ENCODE assay signal across 9 cellular contexts in the genomic region with DNA sequence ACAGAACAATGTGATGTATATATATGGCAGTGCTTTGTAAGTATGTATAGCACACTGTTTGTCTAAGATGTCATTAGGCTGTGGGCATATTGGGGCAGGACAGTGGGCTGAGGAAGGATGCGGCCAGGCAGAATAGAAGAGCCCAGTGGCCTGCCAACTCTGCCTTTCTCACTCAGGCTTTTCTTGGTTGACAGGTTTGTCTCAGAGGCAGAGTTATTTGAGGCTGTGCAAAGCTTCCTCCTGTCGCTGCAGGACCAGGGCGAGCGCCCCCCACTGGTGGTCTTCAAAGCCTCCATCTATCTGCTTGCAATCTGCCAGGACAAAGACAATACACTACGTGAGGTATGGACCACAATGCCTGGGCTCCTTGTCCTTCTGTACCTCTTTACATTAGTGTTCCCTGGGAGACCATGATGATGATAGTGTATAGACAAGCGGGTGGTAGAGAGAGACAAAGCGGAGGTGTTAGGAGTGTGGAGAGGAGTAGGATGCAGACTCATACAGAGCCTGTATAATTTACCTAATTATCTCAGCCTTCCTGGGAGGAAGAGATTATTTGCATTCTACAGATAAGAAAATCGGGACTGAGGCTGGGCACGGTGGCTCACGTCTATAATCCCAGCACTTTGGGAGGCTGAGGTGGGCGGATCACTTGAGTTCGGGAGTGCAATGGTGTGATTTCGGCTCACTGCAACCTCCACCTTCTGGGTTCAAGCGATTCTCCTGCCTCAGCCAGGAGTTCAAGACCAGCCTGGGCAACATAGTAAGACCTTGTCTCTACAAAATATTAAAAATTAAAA. TPM values are rescaled to one million over a fixed set of nuclear protein-coding genes. Genes with fewer than 3 reads are reported as not detected.
DNase-seq lines count a peak whose midpoint lies in the region; ATAC-seq, FAIRE-seq and TF ChIP-seq lines count a peak whose summit lies in the region.
"Had no signal": no experiment of that assay in that cellular context is flagged by ENCODE, and none has a peak within 500 bp of the region (broad histone marks: within the 10 kb centered on the region; RNA-seq: fewer than 3 reads in every experiment).

No MANE protein-coding gene starts in this region.

- peak; percentile 92 for ATAC-seq in GM12878
- peak in 2 of 3 donors; percentile 49 to 50 for ATAC-seq in natural killer cell
- ATAC-seq in GM21423 (IDR thresholded peaks at IDR 0.05; ENCODE audit: unreplicated experiment), result no peak

- SMC1A ChIA-PET in GM12878 (lab: Charles Lee; ENCODE audit: uncharacterized antibody, unreplicated experiment), result interaction anchor here (0.9 to 1.7 kb wide), 5 partner anchors 11 to 65 kb away, joined by 3 to 21 read pairs (median 3); a partner anchor contains a TSS

- no peak overlapping the region for H3K4me3 Mint-ChIP-seq in natural killer cell

- H3K4me1 ChIP-seq in GM12878 (ENCODE audit: control insufficient read depth, insufficient read depth, low read length), result no peaks in the 10 kb centered on the region

- no peaks in the 10 kb centered on the region; a peak in 1 of 4 replicates for H3K36me3 ChIP-seq in GM12878 (ENCODE audit: control insufficient read depth in 2 of 2, insufficient read depth in 2 of 2, low read length in 1 of 2)

- no peaks in the 10 kb centered on the region for H3K79me2 ChIP-seq in GM12878 (ENCODE audit: control insufficient read depth, insufficient read depth, low read length)

- RAD21 ChIA-PET in GM12878 (lab: Charles Lee; ENCODE audit: unreplicated experiment), result interaction anchor here (0.7 to 2.8 kb wide), 5 partner anchors 16 to 65 kb away, joined by 3 to 36 read pairs (median 4); a partner anchor contains a TSS

- no peak for TF ChIP-seq EP300 in GM12878 (IDR thresholded peaks at IDR 0.05; ENCODE audit: borderline replicate concordance in 1 of 2, control insufficient read depth in 1 of 2, low read depth in 2 of 2, low read length in 2 of 2)

- CTCF ChIA-PET in GM12878 (lab: Yijun Ruan, JAX), result interaction anchor here (0.6 to 4.4 kb wide), 12 partner anchors 10 to 96 kb away, joined by 3 to 69 read pairs (median 6); a partner anchor contains a TSS

- no peaks in the 10 kb centered on the region for H3K9me3 Mint-ChIP-seq in natural killer cell

- no peak overlapping the region for H3K27ac ChIP-seq in GM12878 (ENCODE audit: control insufficient read depth, insufficient read depth)

- TF ChIP-seq POLR2A in GM12878 (IDR thresholded peaks at IDR 0.05; ENCODE audit: low read depth, low read length), result no peak

- H3K4me2 ChIP-seq in GM12878 (ENCODE audit: control insufficient read depth, insufficient read depth), result no peak overlapping the region

- BruUV-seq in GM12878 (replicated peaks; lab: Mats Ljungman, UMichigan), result no TSS peak

- no peaks in the 10 kb centered on the region for H3K36me3 Mint-ChIP-seq in natural killer cell

- in situ Hi-C loops in GM12878 (cut with MboI), result no loop called here

- H3K27me3 Mint-ChIP-seq in natural killer cell (ENCODE audit: low read depth in 2 of 2), result no peaks in the 10 kb centered on the region

- TF ChIP-seq CTCF in GM12878 (IDR thresholded peaks at IDR 0.05 in 2 of 3, conservative IDR thresholded peaks at IDR 0.05 in 1 of 3; ENCODE audit: control insufficient read depth in 2 of 3, extremely low read depth in 1 of 3, insufficient read depth in 1 of 3, low read depth in 3 of 3, low read length in 3 of 3) (peak; percentile 50 to 74 (median 67); a peak in 5 of 6 replicates), natural killer cell (IDR thresholded peaks at IDR 0.05) (peak; percentile 28)

- peak; percentile 68 for DNase-seq in activated effector memory CD4-positive, alpha-beta T cell treated with anti-CD3 and anti-CD28 coated beads, Interleukin-2, amount 50 U/mL, for 16 hours
- DNase-seq in activated effector memory CD4-positive, alpha-beta T cell treated with Interleukin-2 at 50 U/mL for 16 hours, result no peak
- DNase-seq in NCI-H748 (lab: John Stamatoyannopoulos, UW; ENCODE audit: unreplicated experiment), result peak; percentile 96
- no peak for DNase-seq in GM12878 (ENCODE audit: low read depth, low spot score)
- DNase-seq in natural killer cell, result peak; percentile 20
- no peak for DNase-seq in effector CD4-positive, alpha-beta T cell
- DNase-seq in NCI-H774 (lab: John Stamatoyannopoulos, UW), result no peak

- H2AFZ ChIP-seq in GM12878 (ENCODE audit: control insufficient read depth, low read depth, low read length), result no peak overlapping the region; the same call in 1 of the 2 replicates

- H3K9ac ChIP-seq in GM12878 (ENCODE audit: control insufficient read depth, insufficient read depth, low read length), result no peak overlapping the region

- H3K4me3 ChIP-seq in GM12878, result no peak overlapping the region

- H3K4me1 Mint-ChIP-seq in natural killer cell, result no peaks in the 10 kb centered on the region

- POLR2A ChIA-PET in GM12878 (lab: Charles Lee), result interaction anchor here (0.5 to 2.3 kb wide), 5 partner anchors 17 to 89 kb away, joined by 3 to 6 read pairs (median 3); a partner anchor contains a TSS

- FAIRE-seq in GM12878 (lab: Jason Lieb, UNC), result peak; percentile 27
- FAIRE-seq: G401.6 had no signal

- peak; percentile 62 for TF ChIP-seq RAD21 in GM12878 (IDR thresholded peaks at IDR 0.05; ENCODE audit: insufficient read depth, low read depth, low read length)

- WGBS in GM12878 (ENCODE audit: insufficient coverage, insufficient replicate concordance, low lambda C conversion rate, missing lambda C conversion rate), result 44% methylated on average over 14 of the region's 14 CpGs

- no peak overlapping the region for H3K27ac Mint-ChIP-seq in natural killer cell

- intact Hi-C loops in GM12878 (cut with micrococcal nuclease; ENCODE audit: unreplicated experiment), result no loop called here
- intact Hi-C loops in natural killer cell (cut with micrococcal nuclease), result no loop called here

- no peaks in the 10 kb centered on the region for H4K20me1 ChIP-seq in GM12878 (ENCODE audit: control insufficient read depth, insufficient read depth)

- H3K9me3 ChIP-seq in GM12878 (replicated peaks; ENCODE audit: control insufficient read depth, insufficient read depth, low read length), result no peaks in the 10 kb centered on the region

- no peaks in the 10 kb centered on the region for H3K27me3 ChIP-seq in GM12878 (replicated peaks in 1 of 2; ENCODE audit: control insufficient read depth in 2 of 2, insufficient read depth in 2 of 2, low read length in 1 of 2)

TF ChIP-seq in GM12878, 131 proteins besides CTCF, POLR2A, EP300 and RAD21 (continues in another document):
- peak; percentile 55; the same call in 1 of the 2 replicates for TF ChIP-seq SMC3 (IDR thresholded peaks at IDR 0.05; ENCODE audit: borderline replicate concordance, low read length)
- TF ChIP-seq, protein P1, sequence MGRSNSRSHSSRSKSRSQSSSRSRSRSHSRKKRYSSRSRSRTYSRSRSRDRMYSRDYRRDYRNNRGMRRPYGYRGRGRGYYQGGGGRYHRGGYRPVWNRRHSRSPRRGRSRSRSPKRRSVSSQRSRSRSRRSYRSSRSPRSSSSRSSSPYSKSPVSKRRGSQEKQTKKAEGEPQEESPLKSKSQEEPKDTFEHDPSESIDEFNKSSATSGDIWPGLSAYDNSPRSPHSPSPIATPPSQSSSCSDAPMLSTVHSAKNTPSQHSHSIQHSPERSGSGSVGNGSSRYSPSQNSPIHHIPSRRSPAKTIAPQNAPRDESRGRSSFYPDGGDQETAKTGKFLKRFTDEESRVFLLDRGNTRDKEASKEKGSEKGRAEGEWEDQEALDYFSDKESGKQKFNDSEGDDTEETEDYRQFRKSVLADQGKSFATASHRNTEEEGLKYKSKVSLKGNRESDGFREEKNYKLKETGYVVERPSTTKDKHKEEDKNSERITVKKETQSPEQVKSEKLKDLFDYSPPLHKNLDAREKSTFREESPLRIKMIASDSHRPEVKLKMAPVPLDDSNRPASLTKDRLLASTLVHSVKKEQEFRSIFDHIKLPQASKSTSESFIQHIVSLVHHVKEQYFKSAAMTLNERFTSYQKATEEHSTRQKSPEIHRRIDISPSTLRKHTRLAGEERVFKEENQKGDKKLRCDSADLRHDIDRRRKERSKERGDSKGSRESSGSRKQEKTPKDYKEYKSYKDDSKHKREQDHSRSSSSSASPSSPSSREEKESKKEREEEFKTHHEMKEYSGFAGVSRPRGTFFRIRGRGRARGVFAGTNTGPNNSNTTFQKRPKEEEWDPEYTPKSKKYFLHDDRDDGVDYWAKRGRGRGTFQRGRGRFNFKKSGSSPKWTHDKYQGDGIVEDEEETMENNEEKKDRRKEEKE (IDR thresholded peaks at IDR 0.05), result no peak
- no peak for TF ChIP-seq PAX8 (IDR thresholded peaks at IDR 0.05)
- TF ChIP-seq YY1 (IDR thresholded peaks at IDR 0.05; ENCODE audit: low read depth, low read length), result peak; percentile 39; the same call in 1 of the 2 replicates

RNA-seq across cellular contexts. Expression of a gene that starts 37.3 kb away (rescaled TPM):
- 19.5 and 23.0 TPM in 2 replicates for total RNA-seq in GM12878 (2013; cell fraction: nucleolus; rRNA removed)
- 14.5 and 15.8 TPM in 2 replicates for total RNA-seq in GM12878 (2014; rRNA removed)
- 11.8 and 13.6 TPM in 2 replicates for total RNA-seq in GM12878 (2014; rRNA removed; fragmentation: Illumina TruSeq; extraction: Trizol)
- total RNA-seq in GM12878 (2021), result 18.2 and 19.3 TPM in 2 replicates
- polyA plus RNA-seq in GM12878 (2011; ENCODE audit: low read depth), result 2.9 TPM
- polyA plus RNA-seq in GM12878 (2011; rRNA removed), result 4.7 and 8.2 TPM in 2 replicates
- 12.0 and 15.1 TPM in 2 replicates for polyA plus RNA-seq in GM12878 (2011; cell fraction: cytosol; rRNA removed)
- 12.0 and 13.9 TPM in 2 replicates for polyA plus RNA-seq in GM12878 (2011; cell fraction: nucleus; rRNA removed)
- 4.8 and 5.4 TPM in 2 replicates for polyA plus RNA-seq in GM12878 (2012)
- 9.1 and 10.6 TPM in 2 replicates for polyA plus RNA-seq in GM12878 (2014; fragmentation: Illumina TruSeq; extraction: Trizol)
- 1 to 10 TPM in 1 of 2 experiments, under 1 TPM in 1; 0.35 to 1.2 TPM for polyA plus RNA-seq in GM12878 (2014; fragmentation: Nextera tagmentation; extraction: Ambion mirVana)
- polyA plus RNA-seq in GM12878 (2014; rRNA removed), result 10.7 and 14.0 TPM in 2 replicates
- polyA plus RNA-seq in GM12878 (2016; fragmentation: Nextera tagmentation; extraction: Ambion mirVana), result 10 to 100 TPM; 12.8 to 14.4 TPM
- polyA minus RNA-seq in GM12878 (2011; rRNA and poly(A)+ RNA removed), result 22.6 and 41.9 TPM in 2 replicates
- polyA minus RNA-seq in GM12878 (2011; cell fraction: cytosol; rRNA and poly(A)+ RNA removed), result 11.0 and 13.6 TPM in 2 replicates
- polyA minus RNA-seq in GM12878 (2011; cell fraction: nucleus; rRNA and poly(A)+ RNA removed), result 7.3 and 9.1 TPM in 2 replicates
- total RNA-seq in natural killer cell, result 10 to 100 TPM; 16.4 to 22.1 (median 16.7) TPM

Comparison
In these comparisons a context has a peak if more than half of its experiments do, and no peak if none do; other contexts are left out.
1. DNase-seq: peak in activated effector memory CD4-positive, alpha-beta T cell treated with anti-CD3 and anti-CD28 coated beads, Interleukin-2, amount 50 U/mL, for 16 hours (single experiment), NCI-H748 (single experiment) and natural killer cell (single experiment); none in activated effector memory CD4-positive, alpha-beta T cell treated with Interleukin-2 at 50 U/mL for 16 hours (single experiment), GM12878 (single experiment), effector CD4-positive, alpha-beta T cell (single experiment) and NCI-H774 (single experiment).